12 cellular contexts compared by ENCODE assay signal in genomic region chr12:53752192-53752601, GRCh38. TPM values are rescaled to one million over a fixed set of nuclear protein-coding genes. Genes with fewer than 3 reads are reported as not detected.
DNase-seq lines count a peak whose midpoint lies in the region; ATAC-seq and TF ChIP-seq lines count a peak whose summit lies in the region.
"Had no signal": no experiment of that assay in that cellular context is flagged by ENCODE, and none has a peak within 500 bp of the region (broad histone marks: within the 10 kb centered on the region; RNA-seq: fewer than 3 reads in every experiment).

No MANE protein-coding gene starts in this region.

- H3K36me3 ChIP-seq in Panc1 (ENCODE audit: control insufficient read depth, insufficient read depth, low read length) (no peaks in the 10 kb centered on the region), stomach (no peaks in the 10 kb centered on the region)
- H3K36me3 ChIP-seq in CD4-positive, alpha-beta memory T cell (ENCODE audit: insufficient read depth, low read length), result no peaks in the 10 kb centered on the region
- no peaks in the 10 kb centered on the region for H3K36me3 ChIP-seq in naive thymus-derived CD4-positive, alpha-beta T cell (ENCODE audit: control insufficient read depth in 2 of 3, insufficient read depth in 3 of 3, low read length in 3 of 3)

- ATAC-seq in Panc1, result no peak
- no peak for ATAC-seq in naive thymus-derived CD4-positive, alpha-beta T cell

- in situ Hi-C loops in G401 (cut with HindIII; ENCODE audit: low sequenced_read_pairs) (no loop called here), Panc1 (cut with HindIII; ENCODE audit: low pct_unique_long_range_greater_than_20kb, low sequenced_read_pairs) (no loop called here), GM13976 (cut with MboI; ENCODE audit: low sequenced_read_pairs, unreplicated experiment) (no loop called here)

- intact Hi-C loops in Panc1 (cut with micrococcal nuclease; ENCODE audit: unreplicated experiment), result no loop called here
- intact Hi-C loops in stomach (cut with DNase I; ENCODE audit: low total_unique reads), result no loop called here
- intact Hi-C loops in CD4-positive, alpha-beta memory T cell (cut with micrococcal nuclease), result no loop called here
- intact Hi-C loops in naive thymus-derived CD4-positive, alpha-beta T cell (cut with micrococcal nuclease), result loop anchor here in 1 of 2 donors (10.0 kb wide), 1 partner anchor 523 kb away; no protein-coding TSS in a partner anchor

- H3K4me1 Mint-ChIP-seq in CD4-positive, alpha-beta memory T cell, result peaks cover 8 to 17% (median 12%) of the 10 kb centered on the region in 4 donors
- peaks cover 0 to 29% (median 4%) of the 10 kb centered on the region in 7 donors for H3K4me1 Mint-ChIP-seq in naive thymus-derived CD4-positive, alpha-beta T cell

- no peaks in the 10 kb centered on the region for H3K9me3 Mint-ChIP-seq in CD4-positive, alpha-beta memory T cell
- peaks cover 0 to 4% (median 0%) of the 10 kb centered on the region in 11 donors for H3K9me3 Mint-ChIP-seq in naive thymus-derived CD4-positive, alpha-beta T cell
- H3K9me3 Mint-ChIP-seq: CD4-positive, CD25-positive, alpha-beta regulatory T cell; mesothelial cell of epicardium had no signal

- H3K9me3 ChIP-seq in Panc1 (ENCODE audit: control insufficient read depth, insufficient read depth, low read depth, low read length), result no peaks in the 10 kb centered on the region
- H3K9me3 ChIP-seq in stomach, result no peaks in the 10 kb centered on the region
- no peaks in the 10 kb centered on the region for H3K9me3 ChIP-seq in CD4-positive, alpha-beta memory T cell (ENCODE audit: control insufficient read depth in 1 of 2, low read length in 2 of 2)
- no peaks in the 10 kb centered on the region for H3K9me3 ChIP-seq in naive thymus-derived CD4-positive, alpha-beta T cell (ENCODE audit: control insufficient read depth in 2 of 3, low read length in 3 of 3)

- H3K4me1 ChIP-seq in Panc1 (ENCODE audit: control insufficient read depth, insufficient read depth, low read length) (peaks cover 46% of the 10 kb centered on the region), stomach (peaks cover 18 to 66% (median 46%) of the 10 kb centered on the region in 4 donors)
- H3K4me1 ChIP-seq in CD4-positive, alpha-beta memory T cell (ENCODE audit: insufficient read depth, low read length), result peaks cover 32% of the 10 kb centered on the region
- peaks cover 6 to 23% of the 10 kb centered on the region in 2 donors for H3K4me1 ChIP-seq in naive thymus-derived CD4-positive, alpha-beta T cell (ENCODE audit: control insufficient read depth in 2 of 2, insufficient read depth in 2 of 2, low read length in 2 of 2)

- no peak for TF ChIP-seq CTCF in Panc1 (IDR thresholded peaks at IDR 0.05)
- no peak for TF ChIP-seq CTCF in stomach (IDR thresholded peaks at IDR 0.05)
- TF ChIP-seq CTCF in GM13976 (IDR thresholded peaks at IDR 0.05; ENCODE audit: borderline replicate concordance, control extremely low read depth, extremely low read depth, insufficient read depth, missing control alignments), result no peak

- DNase-seq in G401 (ENCODE audit: low spot score), result peak; percentile 69
- no peak for DNase-seq in Panc1 (ENCODE audit: low read depth, low spot score)
- DNase-seq in stomach, result no peak
- no peak for DNase-seq in CD4-positive, alpha-beta memory T cell
- no peak for DNase-seq in naive thymus-derived CD4-positive, alpha-beta T cell
- no peak for DNase-seq in GM13976 (ENCODE audit: low spot score)
- DNase-seq in T-helper 9 cell, result no peak
- DNase-seq: activated CD4-positive, alpha-beta T cell treated with anti-CD3 and anti-CD28 coated beads for 1 hour had no signal

- WGBS in stomach, 5 donors, result 47 to 67% (median 55%) methylated on average over 13 of the region's 13 CpGs

- H3K27ac Mint-ChIP-seq in CD4-positive, alpha-beta memory T cell, result no peak overlapping the region
- no peak overlapping the region for H3K27ac Mint-ChIP-seq in naive thymus-derived CD4-positive, alpha-beta T cell
- H3K27ac Mint-ChIP-seq: mesothelial cell of epicardium, progenitor cell of endocrine pancreas had no signal

- no peaks in the 10 kb centered on the region for H3K36me3 Mint-ChIP-seq in CD4-positive, alpha-beta memory T cell
- H3K36me3 Mint-ChIP-seq in naive thymus-derived CD4-positive, alpha-beta T cell, result no peaks in the 10 kb centered on the region
- H3K36me3 Mint-ChIP-seq: CD4-positive, CD25-positive, alpha-beta regulatory T cell; mesothelial cell of epicardium had no signal

- peaks cover 6 to 7% of the 10 kb centered on the region in 2 donors for H3K27me3 Mint-ChIP-seq in CD4-positive, alpha-beta memory T cell
- H3K27me3 Mint-ChIP-seq in naive thymus-derived CD4-positive, alpha-beta T cell, result peaks cover 0 to 9% (median 0%) of the 10 kb centered on the region in 5 donors

- H3K27me3 ChIP-seq in Panc1 (ENCODE audit: control insufficient read depth, insufficient read depth, low read length) (no peaks in the 10 kb centered on the region), stomach (peaks cover 0 to 96% (median 53%) of the 10 kb centered on the region in 3 donors)
- peaks cover 21% of the 10 kb centered on the region for H3K27me3 ChIP-seq in CD4-positive, alpha-beta memory T cell (ENCODE audit: insufficient read depth, low read length)
- no peaks in the 10 kb centered on the region for H3K27me3 ChIP-seq in naive thymus-derived CD4-positive, alpha-beta T cell (ENCODE audit: control insufficient read depth in 2 of 2, insufficient read depth in 2 of 2, low read length in 2 of 2)

- POLR2A ChIA-PET in Panc1 (lab: Charles Lee), result interaction anchor here (0.6 kb wide), 1 partner anchor 212 kb away, joined by 3 read pairs; no protein-coding TSS in a partner anchor
- POLR2A ChIA-PET in CD4-positive, alpha-beta memory T cell (lab: Charles Lee; ENCODE audit: partially characterized antibody), result interaction anchor here (0.6 to 1.9 kb wide), 2 partner anchors 25 to 457 kb away, joined by 3 to 11 read pairs; partner anchors contain the start of genes CALCOCO1 and PFDN5
- POLR2A ChIA-PET in naive thymus-derived CD4-positive, alpha-beta T cell (lab: Charles Lee), result interaction anchor here (1.1 kb wide), 1 partner anchor 50 kb away, joined by 3 read pairs; no protein-coding TSS in a partner anchor

- no peak for TF ChIP-seq EP300 in stomach (IDR thresholded peaks at IDR 0.05)

- no peak for TF ChIP-seq POLR2A in stomach (IDR thresholded peaks at IDR 0.05)

- H3K27ac ChIP-seq in Panc1 (ENCODE audit: low read length) (0 out of 2 replicates have a peak overlapping the region, but pooled peaks have one; percentile 21), stomach (peak overlapping the region in 1 of 5 donors; percentile 72)
- no peak overlapping the region for H3K27ac ChIP-seq in CD4-positive, alpha-beta memory T cell (ENCODE audit: low read depth, low read length)
- no peak overlapping the region for H3K27ac ChIP-seq in naive thymus-derived CD4-positive, alpha-beta T cell (ENCODE audit: low read depth, low read length)

- BruUV-seq in Panc1 (replicated peaks; lab: Mats Ljungman, UMichigan), result no TSS peak

- H3K4me3 Mint-ChIP-seq in CD4-positive, alpha-beta memory T cell, result no peak overlapping the region
- no peak overlapping the region for H3K4me3 Mint-ChIP-seq in naive thymus-derived CD4-positive, alpha-beta T cell
- H3K4me3 Mint-ChIP-seq: CD4-positive, CD25-positive, alpha-beta regulatory T cell; mesothelial cell of epicardium had no signal

- CTCF ChIA-PET in Panc1 (lab: Charles Lee), result interaction anchor here (0.6 kb wide), 1 partner anchor 254 kb away, joined by 3 read pairs; no protein-coding TSS in a partner anchor
- CTCF ChIA-PET in CD4-positive, alpha-beta memory T cell (lab: Charles Lee; ENCODE audit: partially characterized antibody), result interaction anchor here (1.9 to 6.5 kb wide), 2 partner anchors 9 to 50 kb away, joined by 6 to 122 read pairs; no protein-coding TSS in a partner anchor
- CTCF ChIA-PET in naive thymus-derived CD4-positive, alpha-beta T cell (lab: Charles Lee), result interaction anchor here (1.0 to 3.3 kb wide), 3 partner anchors 8 to 50 kb away, joined by 3 to 20 read pairs (median 6); no protein-coding TSS in a partner anchor

- no peak overlapping the region for H3K4me3 ChIP-seq in Panc1 (ENCODE audit: low read depth in 2 of 2, low read length in 2 of 2)
- H3K4me3 ChIP-seq in iPS-11a (ENCODE audit: low read depth, low read length), result peak overlapping the region; percentile 14
- H3K4me3 ChIP-seq in stomach, result peak overlapping the region; percentile 51 to 63 (median 57)
- H3K4me3 ChIP-seq in CD4-positive, alpha-beta memory T cell (ENCODE audit: low read length in 2 of 2), result peak overlapping the region in 1 of 2 donors; percentile 53
- H3K4me3 ChIP-seq in naive thymus-derived CD4-positive, alpha-beta T cell (ENCODE audit: low read length), result no peak overlapping the region

RNA-seq across cellular contexts. Expression of gene CISTR, which starts 0.4 kb away (rescaled TPM):
- not detected in 2 replicates for total RNA-seq in G401 (2014; rRNA removed; shearing (Covaris generic))
- total RNA-seq in Panc1 (2021; ENCODE audit: unreplicated experiment) (not detected), stomach (not detected)
- polyA plus RNA-seq in Panc1 (2012; ENCODE audit: insufficient read length), result not detected
- polyA plus RNA-seq in stomach, result not detected
- total RNA-seq in CD4-positive, alpha-beta memory T cell, result not detected
- polyA plus RNA-seq in CD4-positive, alpha-beta memory T cell, result not detected
- not detected for total RNA-seq in naive thymus-derived CD4-positive, alpha-beta T cell
- not detected for polyA plus RNA-seq in naive thymus-derived CD4-positive, alpha-beta T cell
- total RNA-seq: CD4-positive, CD25-positive, alpha-beta regulatory T cell; mesothelial cell of epicardium; progenitor cell of endocrine pancreas had no signal
- polyA plus RNA-seq: CD4-positive, CD25-positive, alpha-beta regulatory T cell had no signal

RNA-seq across cellular contexts. Expression of gene CALCOCO1, which starts 24.9 kb away (rescaled TPM):
- total RNA-seq in G401 (2014; rRNA removed; shearing (Covaris generic)), result 232 and 250 TPM in 2 replicates
- 48.0 TPM for total RNA-seq in Panc1 (2021; ENCODE audit: unreplicated experiment)
- 49.2 TPM for polyA plus RNA-seq in Panc1 (2012; ENCODE audit: insufficient read length)
- 100 to 1,000 TPM; 135 to 441 (median 164) TPM for total RNA-seq in stomach
- polyA plus RNA-seq in stomach, result 100 to 1,000 TPM in 1 of 3 donors, 10 to 100 TPM in 2; 60.3 to 102 (median 73.2) TPM
- total RNA-seq in CD4-positive, alpha-beta memory T cell, result 100 to 1,000 TPM; 177 to 178 TPM
- 10 to 100 TPM; 77.3 to 88.3 TPM for polyA plus RNA-seq in CD4-positive, alpha-beta memory T cell
- 100 to 1,000 TPM in 3 of 5 experiments, 10 to 100 TPM in 2; 66.1 to 175 (median 137) TPM for total RNA-seq in naive thymus-derived CD4-positive, alpha-beta T cell
- polyA plus RNA-seq in naive thymus-derived CD4-positive, alpha-beta T cell, result 10 to 100 TPM; 58.7 to 68.9 TPM

Comparison
In these comparisons a context has a peak if more than half of its experiments do, and no peak if none do; other contexts are left out.
1. H3K4me3 ChIP-seq: peak in iPS-11a (single experiment) and stomach (4 of 4); none in Panc1 (0 of 2) and naive thymus-derived CD4-positive, alpha-beta T cell (single experiment).